Comparison of ENCODE assay signal across 27 cellular contexts in genomic region chr6:161446934-161447333, GRCh38.
DNase-seq lines count a peak whose midpoint lies in the region; ATAC-seq, FAIRE-seq and TF ChIP-seq lines count a peak whose summit lies in the region.
"Had no signal": no experiment of that assay in that cellular context is flagged by ENCODE, and none has a peak within 500 bp of the region (broad histone marks: within the 10 kb centered on the region; RNA-seq: fewer than 3 reads in every experiment).

No MANE protein-coding gene starts in this region.

- intact Hi-C loops in K562 (cut with micrococcal nuclease) (no loop called here), Caco-2 (cut with micrococcal nuclease; ENCODE audit: unreplicated experiment) (no loop called here)

- BruUV-seq in K562 (replicated peaks; lab: Mats Ljungman, UMichigan) (no TSS peak), Caco-2 (replicated peaks; lab: Mats Ljungman, UMichigan) (no TSS peak)

- DNase-seq in K562 (ENCODE audit: extremely low read depth in 1 of 4, low spot score in 3 of 4) (no peak), endothelial cell (ENCODE audit: low spot score) (no peak), neural progenitor cell (ENCODE audit: low spot score) (peak; percentile 67), RKO (ENCODE audit: low spot score) (no peak), HuH-7.5 (ENCODE audit: low spot score) (no peak), NCI-H510A (lab: John Stamatoyannopoulos, UW) (no peak), Caco-2 (no peak)
- DNase-seq: 8988T; ACHN; AML-193; Calu3; CD4-positive, alpha-beta T cell; CD8-positive, alpha-beta memory T cell; DMS53; DMS79 treated with DMSO at 0.1 percent for 48 hours; GF-D8; GM23248; H7; HCEC 1CT had no signal

- H4K20me1 ChIP-seq in K562 (replicated peaks; ENCODE audit: control insufficient read depth, insufficient read depth, low read length) (no peaks in the 10 kb centered on the region), neural progenitor cell (ENCODE audit: low read depth) (no peaks in the 10 kb centered on the region)
- H4K20me1 ChIP-seq: BLaER1 treated with 17β-estradiol and CSF1 and Interleukin-3, amounts not matched to agents 10 nM and 100 nM had no signal

- POLR2A ChIA-PET in K562 (lab: Yijun Ruan, JAX), result interaction anchor here (0.8 to 1.0 kb wide), 3 partner anchors 10 to 12 kb away, joined by 3 to 4 read pairs (median 4); no protein-coding TSS in a partner anchor
- POLR2A ChIA-PET in Caco-2 (lab: Charles Lee), result interaction anchor here (0.6 kb wide), 1 partner anchor 455 kb away, joined by 7 read pairs; no protein-coding TSS in a partner anchor

- ATAC-seq in K562, result no peak
- ATAC-seq: A549 had no signal

- H3K9me3 Mint-ChIP-seq in endothelial cell (ENCODE audit: unreplicated experiment) (no peaks in the 10 kb centered on the region), nephron (no peaks in the 10 kb centered on the region), neural progenitor cell (peaks cover 2% of the 10 kb centered on the region), Caco-2 (ENCODE audit: unreplicated experiment) (no peaks in the 10 kb centered on the region)
- H3K9me3 Mint-ChIP-seq: CD4-positive, alpha-beta T cell; CD8-positive, alpha-beta memory T cell had no signal

- H3K9ac ChIP-seq in K562 (ENCODE audit: insufficient read depth in 1 of 2, low read depth in 2 of 2, low read length in 2 of 2) (no peak overlapping the region), neural progenitor cell (no peak overlapping the region)
- H3K9ac ChIP-seq: BLaER1 treated with 17β-estradiol and CSF1 and Interleukin-3, amounts not matched to agents 10 nM and 100 nM; GM23248 had no signal

- peaks cover 30% of the 10 kb centered on the region for H3F3A ChIP-seq in neural progenitor cell (ENCODE audit: low read depth)

- TF ChIP-seq EP300 in K562 (IDR thresholded peaks at IDR 0.05; ENCODE audit: low read length), result no peak

- no peak for TF ChIP-seq CTCF in K562 (IDR thresholded peaks at IDR 0.05 in 2 of 3, conservative IDR thresholded peaks at IDR 0.05 in 1 of 3; ENCODE audit: insufficient read depth in 2 of 3, low read depth in 1 of 3, low read length in 3 of 3)
- TF ChIP-seq CTCF in endothelial cell (IDR thresholded peaks at IDR 0.05; ENCODE audit: unreplicated experiment), result no peak
- TF ChIP-seq CTCF in nephron (IDR thresholded peaks at IDR 0.05; ENCODE audit: unreplicated experiment in 3 of 3), result no peak
- TF ChIP-seq CTCF in neural progenitor cell (IDR thresholded peaks at IDR 0.05), result no peak
- no peak for TF ChIP-seq CTCF in Caco-2 (IDR thresholded peaks at IDR 0.05; ENCODE audit: insufficient read depth in 1 of 2, low read depth in 1 of 2, low read length in 1 of 2, severe bottlenecking in 1 of 2, unreplicated experiment in 1 of 2)

- H3K27ac Mint-ChIP-seq in endothelial cell (ENCODE audit: unreplicated experiment), result peak overlapping the region; percentile 48
- peak overlapping the region; percentile 90 to 94 (median 90) for H3K27ac Mint-ChIP-seq in nephron
- H3K27ac Mint-ChIP-seq in neural progenitor cell, result no peak overlapping the region
- H3K27ac Mint-ChIP-seq in Caco-2 (ENCODE audit: unreplicated experiment), result no peak overlapping the region
- H3K27ac Mint-ChIP-seq: CD14-positive monocyte; CD4-positive, alpha-beta T cell; CD8-positive, alpha-beta memory T cell had no signal

- H3K4me3 Mint-ChIP-seq in endothelial cell (ENCODE audit: unreplicated experiment), result no peak overlapping the region
- H3K4me3 Mint-ChIP-seq in nephron, result no peak overlapping the region
- H3K4me3 Mint-ChIP-seq in neural progenitor cell, result no peak overlapping the region
- no peak overlapping the region for H3K4me3 Mint-ChIP-seq in Caco-2 (ENCODE audit: unreplicated experiment)
- H3K4me3 Mint-ChIP-seq: CD14-positive monocyte; CD4-positive, alpha-beta T cell; CD8-positive, alpha-beta memory T cell had no signal

- H3K27me3 ChIP-seq in K562 (ENCODE audit: control insufficient read depth in 2 of 2, insufficient read depth in 2 of 2, low read length in 2 of 2), result peaks cover 50 to 63% of the 10 kb centered on the region in 2 experiments
- no peaks in the 10 kb centered on the region for H3K27me3 ChIP-seq in neural progenitor cell
- H3K27me3 ChIP-seq in Caco-2 (replicated peaks; ENCODE audit: control insufficient read depth, insufficient read depth, low read length), result no peaks in the 10 kb centered on the region
- H3K27me3 ChIP-seq: BE2C; BLaER1 treated with 17β-estradiol and CSF1 and Interleukin-3, amounts not matched to agents 10 nM and 100 nM had no signal

- FAIRE-seq in K562 (lab: Jason Lieb, UNC), result no peak
- FAIRE-seq: A549, GM12891, GM18507, H1 had no signal

- H3K79me2 ChIP-seq in K562 (ENCODE audit: control insufficient read depth, insufficient read depth, low read length) (no peaks in the 10 kb centered on the region), neural progenitor cell (ENCODE audit: low read depth) (no peaks in the 10 kb centered on the region)

- H3K4me1 ChIP-seq in K562 (replicated peaks in 1 of 2; ENCODE audit: control insufficient read depth in 2 of 2, insufficient read depth in 2 of 2, low read length in 2 of 2), result peaks cover 0 to 4% of the 10 kb centered on the region in 2 experiments; a peak in 2 of 5 replicates
- H3K4me1 ChIP-seq in neural progenitor cell, result peaks cover 47% of the 10 kb centered on the region
- no peaks in the 10 kb centered on the region for H3K4me1 ChIP-seq in Caco-2
- H3K4me1 ChIP-seq: A549; BE2C; BLaER1 treated with 17β-estradiol and CSF1 and Interleukin-3, amounts not matched to agents 10 nM and 100 nM had no signal

- in situ Hi-C loops in K562 (cut with MboI), result no loop called here

- H3K4me1 Mint-ChIP-seq in endothelial cell (ENCODE audit: unreplicated experiment) (peaks cover 11% of the 10 kb centered on the region), nephron (peaks cover 44% of the 10 kb centered on the region), neural progenitor cell (peaks cover 62% of the 10 kb centered on the region), Caco-2 (ENCODE audit: low read depth, unreplicated experiment) (no peaks in the 10 kb centered on the region)

- peaks cover 12% of the 10 kb centered on the region for H3K27me3 Mint-ChIP-seq in endothelial cell (ENCODE audit: unreplicated experiment)
- H3K27me3 Mint-ChIP-seq in nephron (ENCODE audit: low read depth), result peaks cover 3% of the 10 kb centered on the region
- peaks cover 3% of the 10 kb centered on the region for H3K27me3 Mint-ChIP-seq in neural progenitor cell (ENCODE audit: insufficient read depth, low read depth)
- no peaks in the 10 kb centered on the region for H3K27me3 Mint-ChIP-seq in Caco-2 (ENCODE audit: insufficient read depth, unreplicated experiment)
- H3K27me3 Mint-ChIP-seq: CD4-positive, alpha-beta T cell; CD8-positive, alpha-beta memory T cell had no signal

- H2AFZ ChIP-seq in K562 (ENCODE audit: low read depth, low read length) (no peak overlapping the region), neural progenitor cell (replicated peaks) (no peak overlapping the region)
- H2AFZ ChIP-seq: GM23248 had no signal

- H3K9me1 ChIP-seq in K562 (ENCODE audit: control insufficient read depth, insufficient read depth, low read length), result no peaks in the 10 kb centered on the region

- TF ChIP-seq RAD21 in K562 (CRISPR knock-in tag; conservative IDR thresholded peaks at IDR 0.05 in 1 of 2, IDR thresholded peaks at IDR 0.05 in 1 of 2), result no peak

- WGBS in K562 (ENCODE audit: insufficient coverage, low coverage, missing lambda C conversion rate), result 2% methylated on average over 7 of the region's 7 CpGs

- no peaks in the 10 kb centered on the region for H3K36me3 Mint-ChIP-seq in endothelial cell (ENCODE audit: low read depth, unreplicated experiment)
- H3K36me3 Mint-ChIP-seq in nephron (ENCODE audit: low read depth), result no peaks in the 10 kb centered on the region
- no peaks in the 10 kb centered on the region for H3K36me3 Mint-ChIP-seq in neural progenitor cell
- no peaks in the 10 kb centered on the region for H3K36me3 Mint-ChIP-seq in Caco-2 (ENCODE audit: insufficient read depth, unreplicated experiment)
- H3K36me3 Mint-ChIP-seq: CD14-positive monocyte; CD8-positive, alpha-beta memory T cell had no signal

- CTCF ChIA-PET in K562 (lab: Yijun Ruan, JAX; ENCODE audit: low intra/inter-chr PET ratio), result interaction anchor here (0.7 kb wide), 1 partner anchor 55 kb away, joined by 3 read pairs; no protein-coding TSS in a partner anchor
- CTCF ChIA-PET in Caco-2 (lab: Charles Lee), result no interaction called here

- H3K27ac ChIP-seq in K562 (ENCODE audit: extremely low read depth, low read depth, low read length) (no peak overlapping the region), neural progenitor cell (peak overlapping the region; percentile 59)
- H3K27ac ChIP-seq: BLaER1 treated with 17β-estradiol and CSF1 and Interleukin-3, amounts not matched to agents 10 nM and 100 nM; GM23248 had no signal

- H3K4me2 ChIP-seq in K562 (ENCODE audit: insufficient read depth, low read length), result no peak overlapping the region
- H3K4me2 ChIP-seq in neural progenitor cell, result peak overlapping the region; percentile 46
- H3K4me2 ChIP-seq: A549; BLaER1 treated with 17β-estradiol and CSF1 and Interleukin-3, amounts not matched to agents 10 nM and 100 nM had no signal

- no peaks in the 10 kb centered on the region for H3K9me3 ChIP-seq in K562 (replicated peaks; ENCODE audit: control insufficient read depth, insufficient read depth, low read depth, low read length)
- no peaks in the 10 kb centered on the region for H3K9me3 ChIP-seq in neural progenitor cell (ENCODE audit: low read depth)
- no peaks in the 10 kb centered on the region for H3K9me3 ChIP-seq in Caco-2
- H3K9me3 ChIP-seq: A549; BE2C; BLaER1 treated with 17β-estradiol and CSF1 and Interleukin-3, amounts not matched to agents 10 nM and 100 nM had no signal

- H3K36me3 ChIP-seq in K562 (ENCODE audit: control insufficient read depth, insufficient read depth, low read length) (no peaks in the 10 kb centered on the region), neural progenitor cell (no peaks in the 10 kb centered on the region), Caco-2 (ENCODE audit: control insufficient read depth, insufficient read depth, low read length) (no peaks in the 10 kb centered on the region)
- H3K36me3 ChIP-seq: BE2C; BLaER1 treated with 17β-estradiol and CSF1 and Interleukin-3, amounts not matched to agents 10 nM and 100 nM had no signal

- no peak for TF ChIP-seq POLR2A in K562 (conservative IDR thresholded peaks at IDR 0.05)

- H3K4me3 ChIP-seq in K562 (no peak overlapping the region), neural progenitor cell (no peak overlapping the region), Caco-2 (ENCODE audit: low read depth, low read length) (no peak overlapping the region)
- H3K4me3 ChIP-seq: A549; BLaER1 treated with 17β-estradiol and CSF1 and Interleukin-3, amounts not matched to agents 10 nM and 100 nM; GM23248 had no signal

TF ChIP-seq in K562, 482 proteins besides CTCF, POLR2A, EP300 and RAD21 (continues in another document):
- TF ChIP-seq RFX1 (IDR thresholded peaks at IDR 0.05) (peak; percentile 52; the same call in 1 of the 2 replicates), RBM17 (IDR thresholded peaks at IDR 0.05; ENCODE audit: borderline replicate concordance, low read depth, low read length) (no peak), ZKSCAN3 (CRISPR knock-in tag; IDR thresholded peaks at IDR 0.05) (no peak), ELF1 (tag; IDR thresholded peaks at IDR 0.05) (no peak)

Comparison
In these comparisons a context has a peak if more than half of its experiments do, and no peak if none do; other contexts are left out.
1. H3K27ac Mint-ChIP-seq: peak in endothelial cell (single experiment) and nephron (3 of 3); none in neural progenitor cell (single experiment) and Caco-2 (single experiment).